20 cellular contexts compared by ENCODE assay signal in genomic region chr12:24752763-24753462, GRCh38.
DNase-seq lines count a peak whose midpoint lies in the region; ATAC-seq, FAIRE-seq and TF ChIP-seq lines count a peak whose summit lies in the region.
"Had no signal": no experiment of that assay in that cellular context is flagged by ENCODE, and none has a peak within 500 bp of the region (broad histone marks: within the 10 kb centered on the region; RNA-seq: fewer than 3 reads in every experiment).

No MANE protein-coding gene starts in this region.

- no peak overlapping the region for H3K4me2 ChIP-seq in mesenchymal stem cell (ENCODE audit: low read length, poor library complexity, severe bottlenecking)

- in situ Hi-C loops in ACHN (cut with HindIII; ENCODE audit: low pct_ligation_motif_present, low pct_unique_long_range_greater_than_20kb, low sequenced_read_pairs) = no loop called here

- H2AK5ac ChIP-seq in mesenchymal stem cell (ENCODE audit: low read length, severe bottlenecking) = no peak overlapping the region

- H3K36me3 ChIP-seq in mesenchymal stem cell (ENCODE audit: control insufficient read depth in 1 of 2, insufficient read depth in 2 of 2, low read depth in 1 of 2, low read length in 2 of 2) = no peaks in the 10 kb centered on the region

- H3K4me3 ChIP-seq in mesenchymal stem cell (ENCODE audit: insufficient read depth in 1 of 2, low read depth in 1 of 2, low read length in 2 of 2) (no peak overlapping the region), foreskin fibroblast (ENCODE audit: low read depth in 1 of 2, low read length in 2 of 2) (no peak overlapping the region)

- no peak for ATAC-seq in HG03378 (IDR thresholded peaks at IDR 0.05; ENCODE audit: unreplicated experiment)

- no peak overlapping the region for H2BK12ac ChIP-seq in mesenchymal stem cell (ENCODE audit: low read length in 2 of 2)

- no peak overlapping the region for H2BK5ac ChIP-seq in mesenchymal stem cell (ENCODE audit: low read depth, low read length, poor library complexity, severe bottlenecking)

- peak; percentile 61 for DNase-seq in ACHN
- DNase-seq in HuH-7 (ENCODE audit: low spot score) = peak; percentile 24
- no peak for DNase-seq in mesenchymal stem cell
- no peak for DNase-seq in foreskin fibroblast
- no peak for DNase-seq in GDM1 (lab: John Stamatoyannopoulos, UW)
- DNase-seq in NCI-H510A (lab: John Stamatoyannopoulos, UW) = no peak
- DNase-seq: 8988T, DMS79 treated with DMSO at 0.1 percent for 48 hours, GOT3, HCEC 1CT, MV-4-11, NCI-H1694 treated with DMSO at 0.1 percent for 48 hours, NCI-H446, NCI-H526 treated with DMSO at 0.1 percent for 48 hours, OCI-M1, Right ventricle myocardium superior had no signal

- H3K27me3 ChIP-seq in mesenchymal stem cell (ENCODE audit: control insufficient read depth in 1 of 2, insufficient read depth in 1 of 2, low read length in 2 of 2) = no peaks in the 10 kb centered on the region

- 70% methylated on average over 2 of the region's 4 CpGs for WGBS in mesenchymal stem cell

- no peak overlapping the region for H2BK15ac ChIP-seq in mesenchymal stem cell (ENCODE audit: low read depth, poor library complexity, severe bottlenecking)

- H2AFZ ChIP-seq in mesenchymal stem cell (ENCODE audit: low read depth, low read length) = no peak overlapping the region

- H3K23ac ChIP-seq in mesenchymal stem cell (ENCODE audit: low read length in 2 of 2) = no peak overlapping the region

- H3K18ac ChIP-seq in mesenchymal stem cell (ENCODE audit: low read depth in 1 of 2, low read length in 2 of 2) = no peak overlapping the region

- H2BK120ac ChIP-seq in mesenchymal stem cell (ENCODE audit: low read depth, low read length) = no peak overlapping the region

- no peaks in the 10 kb centered on the region for H3K79me1 ChIP-seq in mesenchymal stem cell (replicated peaks; ENCODE audit: low read length, poor library complexity, severe bottlenecking)

- no peaks in the 10 kb centered on the region for H3K9me3 ChIP-seq in mesenchymal stem cell (ENCODE audit: control insufficient read depth, low read length)

- no peak overlapping the region for H3K9ac ChIP-seq in mesenchymal stem cell (ENCODE audit: low read length)

- no peak overlapping the region for H3K4ac ChIP-seq in mesenchymal stem cell (ENCODE audit: low read depth in 1 of 2, low read length in 2 of 2)

- peak overlapping the region; percentile 33 for H3K27ac ChIP-seq in mesenchymal stem cell (ENCODE audit: low read length, poor library complexity, severe bottlenecking)

- H3K4me1 ChIP-seq in mesenchymal stem cell (ENCODE audit: control insufficient read depth, insufficient read depth, low read depth, low read length) = peaks cover 3% of the 10 kb centered on the region

- FAIRE-seq in islet of Langerhans (lab: Jason Lieb, UNC) = peak; percentile 27
- FAIRE-seq: GM18507, HTR-8/SVneo had no signal

- H4K91ac ChIP-seq in mesenchymal stem cell (ENCODE audit: low read length) = no peak overlapping the region

- H3K14ac ChIP-seq in mesenchymal stem cell (ENCODE audit: low read length in 2 of 2) = no peak overlapping the region

- H4K8ac ChIP-seq in mesenchymal stem cell (ENCODE audit: low read length) = no peak overlapping the region

- TF ChIP-seq CTCF in foreskin fibroblast (IDR thresholded peaks at IDR 0.05; ENCODE audit: low read depth, low read length) = no peak

Comparison
In these comparisons a context has a peak if more than half of its experiments do, and no peak if none do; other contexts are left out.
1. DNase-seq: peak in ACHN (single experiment) and HuH-7 (single experiment); none in mesenchymal stem cell (single experiment), foreskin fibroblast (0 of 2), GDM1 (single experiment) and NCI-H510A (single experiment).